1 cellular context compared by ENCODE assay signal in genomic region chr20:8049321-8049720, GRCh38.
TF ChIP-seq lines count a peak whose summit lies in the region.

No MANE protein-coding gene starts in this region.

TF ChIP-seq in H1, 55 proteins besides CTCF, POLR2A, EP300 and RAD21:
- TF ChIP-seq EZH2 (IDR thresholded peaks at IDR 0.05; ENCODE audit: low read depth, low read length, severe bottlenecking), result no peak
- no peak for TF ChIP-seq SUZ12 (IDR thresholded peaks at IDR 0.05; ENCODE audit: low read length)
- TF ChIP-seq ZNF274 (IDR thresholded peaks at IDR 0.05; ENCODE audit: borderline replicate concordance, extremely low read depth, low read length), result no peak
- TF ChIP-seq BACH1 (IDR thresholded peaks at IDR 0.05; ENCODE audit: low read length), result no peak
- TF ChIP-seq HDAC2 (IDR thresholded peaks at IDR 0.05; ENCODE audit: borderline replicate concordance in 1 of 2, low read depth in 2 of 2, low read length in 2 of 2), result no peak
- no peak for TF ChIP-seq TAF1 (IDR thresholded peaks at IDR 0.05; ENCODE audit: low read depth, low read length)
- no peak for TF ChIP-seq E2F6 (IDR thresholded peaks at IDR 0.05)
- TF ChIP-seq TEAD4 (IDR thresholded peaks at IDR 0.05; ENCODE audit: low read depth, low read length), result no peak
- TF ChIP-seq SP1 (IDR thresholded peaks at IDR 0.05; ENCODE audit: low read depth, low read length), result no peak
- no peak for TF ChIP-seq HDAC6 (IDR thresholded peaks at IDR 0.05; ENCODE audit: low read depth, low read length)
- TF ChIP-seq NRF1 (IDR thresholded peaks at IDR 0.05; ENCODE audit: low read depth, low read length), result no peak
- TF ChIP-seq TBP (IDR thresholded peaks at IDR 0.05; ENCODE audit: low read depth, low read length), result no peak
- no peak for TF ChIP-seq RXRA (IDR thresholded peaks at IDR 0.05; ENCODE audit: insufficient read depth, low read depth, low read length)
- TF ChIP-seq ASH2L (IDR thresholded peaks at IDR 0.05; ENCODE audit: low read length), result no peak
- TF ChIP-seq RBBP5 (IDR thresholded peaks at IDR 0.05; ENCODE audit: borderline replicate concordance, low read depth, low read length), result no peak
- no peak for TF ChIP-seq CHD1 (IDR thresholded peaks at IDR 0.05; ENCODE audit: low read depth, low read length)
- TF ChIP-seq MAFK (IDR thresholded peaks at IDR 0.05; ENCODE audit: low read depth, low read length), result no peak
- TF ChIP-seq JUN (IDR thresholded peaks at IDR 0.05; ENCODE audit: low read depth, low read length), result no peak
- TF ChIP-seq SIX5 (IDR thresholded peaks at IDR 0.05; ENCODE audit: low read depth, low read length), result no peak
- TF ChIP-seq NANOG (IDR thresholded peaks at IDR 0.05; ENCODE audit: insufficient read depth, low read depth, low read length, poor library complexity, severe bottlenecking), result no peak
